ENCODE assay signal across 20 cellular contexts in genomic region chr21:17414766-17415165, GRCh38.
DNase-seq lines count a peak whose midpoint lies in the region; ATAC-seq and TF ChIP-seq lines count a peak whose summit lies in the region.
"Had no signal": no experiment of that assay in that cellular context is flagged by ENCODE, and none has a peak within 500 bp of the region (broad histone marks: within the 10 kb centered on the region; RNA-seq: fewer than 3 reads in every experiment).

No MANE protein-coding gene starts in this region.

- no peak overlapping the region for H3K4me3 ChIP-seq in body of pancreas
- H3K4me3 ChIP-seq: BLaER1, MG63 had no signal

- H3K9me3 ChIP-seq in body of pancreas: no peaks in the 10 kb centered on the region
- H3K9me3 ChIP-seq: MG63, SK-N-SH had no signal

- no peak overlapping the region for H3K27ac Mint-ChIP-seq in stimulated activated effector memory CD8-positive, alpha-beta T cell treated with anti-CD3 and anti-CD28 coated beads, Interleukin-12 subunit alpha, Interleukin-12 subunit beta, amount 100 ng/mL, for 72 hours
- H3K27ac Mint-ChIP-seq: CD8-positive, alpha-beta memory T cell; H9 had no signal

- intact Hi-C loops in body of pancreas (cut with DNase I): no loop called here

- H3K9me3 Mint-ChIP-seq in stimulated activated effector memory CD8-positive, alpha-beta T cell treated with anti-CD3 and anti-CD28 coated beads, Interleukin-12 subunit alpha, Interleukin-12 subunit beta, amount 100 ng/mL, for 72 hours: peaks cover 3% of the 10 kb centered on the region
- H3K9me3 Mint-ChIP-seq: CD8-positive, alpha-beta memory T cell; H9 had no signal

- no peaks in the 10 kb centered on the region for H3K36me3 Mint-ChIP-seq in stimulated activated effector memory CD8-positive, alpha-beta T cell treated with anti-CD3 and anti-CD28 coated beads, Interleukin-12 subunit alpha, Interleukin-12 subunit beta, amount 100 ng/mL, for 72 hours

- TF ChIP-seq POLR2A in body of pancreas (IDR thresholded peaks at IDR 0.05): no peak

- H3K4me1 Mint-ChIP-seq in stimulated activated effector memory CD8-positive, alpha-beta T cell treated with anti-CD3 and anti-CD28 coated beads, Interleukin-12 subunit alpha, Interleukin-12 subunit beta, amount 100 ng/mL, for 72 hours: no peaks in the 10 kb centered on the region
- H3K4me1 Mint-ChIP-seq: CD8-positive, alpha-beta memory T cell had no signal

- DNase-seq in NCI-H187 treated with DMSO at 0.1 percent for 48 hours (lab: John Stamatoyannopoulos, UW) (peak; percentile 17), body of pancreas (peak in 3 of 4 donors; percentile 21 to 62 (median 43)), NCI-H2171 treated with DMSO at 0.1 percent for 48 hours (lab: John Stamatoyannopoulos, UW) (no peak), AG08395 (ENCODE audit: low spot score) (no peak)
- no peak for DNase-seq in stimulated activated effector memory CD8-positive, alpha-beta T cell treated with anti-CD3 and anti-CD28 coated beads, Interleukin-12 subunit alpha, Interleukin-12 subunit beta, amount 100 ng/mL, for 72 hours (ENCODE audit: low spot score in 2 of 2)
- no peak for DNase-seq in activated naive CD4-positive, alpha-beta T cell (lab: John Stamatoyannopoulos, UW)
- DNase-seq: CD8-positive, alpha-beta memory T cell; DMS 273 treated with DMSO at 0.1 percent for 48 hours; EL; H9; MG63; NCI-H1417 treated with DMSO at 0.1 percent for 48 hours; NCI-H69; Right ventricle myocardium superior; SK-N-SH had no signal

- H3K4me1 ChIP-seq in body of pancreas: peaks cover 24% of the 10 kb centered on the region

- H3K36me3 ChIP-seq in body of pancreas (replicated peaks in 1 of 2; ENCODE audit: insufficient read depth in 1 of 2, low read depth in 2 of 2): no peaks in the 10 kb centered on the region
- H3K36me3 ChIP-seq: BLaER1, MG63 had no signal

- no peak overlapping the region for H3K4me3 Mint-ChIP-seq in stimulated activated effector memory CD8-positive, alpha-beta T cell treated with anti-CD3 and anti-CD28 coated beads, Interleukin-12 subunit alpha, Interleukin-12 subunit beta, amount 100 ng/mL, for 72 hours
- H3K4me3 Mint-ChIP-seq: CD8-positive, alpha-beta memory T cell; H9 had no signal

- no peaks in the 10 kb centered on the region for H3K27me3 ChIP-seq in body of pancreas
- no peaks in the 10 kb centered on the region for H3K27me3 ChIP-seq in layer of hippocampus (ENCODE audit: control insufficient read depth, insufficient read depth, low read length)
- H3K27me3 ChIP-seq: BLaER1, MG63 had no signal

- 37 to 38% methylated on average over 1 of the region's 1 CpG for WGBS in body of pancreas, 2 donors

- H3K27ac ChIP-seq in body of pancreas: peak overlapping the region in 2 of 4 donors; percentile 49 to 59
- H3K27ac ChIP-seq in layer of hippocampus (ENCODE audit: low read depth, low read length): peak overlapping the region; percentile 23
- H3K27ac ChIP-seq: BLaER1, KMS-11 had no signal

- no peak for TF ChIP-seq CTCF in body of pancreas (IDR thresholded peaks at IDR 0.05)

- peak; percentile 64 for ATAC-seq in body of pancreas
- peak; percentile 32 for ATAC-seq in stimulated activated effector memory CD8-positive, alpha-beta T cell treated with anti-CD3 and anti-CD28 coated beads, Interleukin-12 subunit alpha, Interleukin-12 subunit beta, amount 100 ng/mL, for 72 hours
- ATAC-seq: HepG2, Panc1 had no signal

Comparison
In these comparisons a context has a peak if more than half of its experiments do, and no peak if none do; other contexts are left out.
1. DNase-seq: peak in NCI-H187 treated with DMSO at 0.1 percent for 48 hours (single experiment) and body of pancreas (3 of 4); none in stimulated activated effector memory CD8-positive, alpha-beta T cell treated with anti-CD3 and anti-CD28 coated beads, Interleukin-12 subunit alpha, Interleukin-12 subunit beta, amount 100 ng/mL, for 72 hours (0 of 2), NCI-H2171 treated with DMSO at 0.1 percent for 48 hours (single experiment), AG08395 (single experiment) and activated naive CD4-positive, alpha-beta T cell (0 of 4).